18 cellular contexts compared by ENCODE assay signal in the genomic region with DNA sequence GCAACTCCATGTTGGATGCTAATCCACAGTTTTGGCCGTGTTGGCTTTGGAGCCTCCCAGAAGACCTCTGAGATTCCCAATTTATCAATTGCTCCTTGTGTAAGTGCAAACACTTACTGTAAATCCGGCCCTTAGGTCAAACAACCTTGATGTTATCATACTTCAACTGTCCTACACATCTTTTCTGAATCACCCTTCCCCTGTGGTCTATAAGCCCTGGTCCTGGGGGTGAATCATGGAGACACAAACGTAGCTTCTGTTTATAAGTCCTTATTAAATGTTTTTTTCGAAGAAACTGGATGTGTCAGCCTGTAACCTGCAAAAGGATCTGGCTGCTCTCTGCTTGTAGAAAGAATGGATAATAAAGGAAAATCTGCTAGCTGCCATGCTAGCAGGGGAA. TPM values are rescaled to one million over a fixed set of nuclear protein-coding genes. Genes with fewer than 3 reads are reported as not detected.
DNase-seq lines count a peak whose midpoint lies in the region; ATAC-seq and TF ChIP-seq lines count a peak whose summit lies in the region.
"Had no signal": no experiment of that assay in that cellular context is flagged by ENCODE, and none has a peak within 500 bp of the region (broad histone marks: within the 10 kb centered on the region; RNA-seq: fewer than 3 reads in every experiment).

No MANE protein-coding gene starts in this region.

- peak overlapping the region; percentile 84 for H3K27ac Mint-ChIP-seq in T-helper 2 cell treated with Interferon-gamma antibody and Interleukin-4, amounts not matched to agents 5 μg/mL and 100 μg/mL, for 36 hours
- H3K27ac Mint-ChIP-seq in central memory CD8-positive, alpha-beta T cell (ENCODE audit: low read depth), result peak overlapping the region; percentile 98
- H3K27ac Mint-ChIP-seq: H9 had no signal

- TF ChIP-seq CTCF in hepatocyte (IDR thresholded peaks at IDR 0.05; ENCODE audit: poor library complexity), result no peak

- H3K4me3 Mint-ChIP-seq in T-helper 2 cell treated with Interferon-gamma antibody and Interleukin-4, amounts not matched to agents 5 μg/mL and 100 μg/mL, for 36 hours, result peak overlapping the region; percentile 87
- H3K4me3 Mint-ChIP-seq in central memory CD8-positive, alpha-beta T cell, result peak overlapping the region; percentile 98

- no peak overlapping the region for H3K27ac ChIP-seq in hepatocyte
- H3K27ac ChIP-seq: colonic mucosa, suprapubic skin had no signal

- no peaks in the 10 kb centered on the region for H4K20me1 ChIP-seq in hepatocyte (ENCODE audit: insufficient read depth, poor library complexity, severe bottlenecking)

- no peak overlapping the region for H3K4me2 ChIP-seq in hepatocyte

- no peaks in the 10 kb centered on the region for H3K9me3 ChIP-seq in hepatocyte (ENCODE audit: low read depth)
- H3K9me3 ChIP-seq: colonic mucosa, suprapubic skin had no signal

- H2AFZ ChIP-seq in hepatocyte, result no peak overlapping the region

- peaks cover 35% of the 10 kb centered on the region for H3K27me3 ChIP-seq in hepatocyte
- H3K27me3 ChIP-seq: colonic mucosa had no signal

- H3K36me3 Mint-ChIP-seq in T-helper 2 cell treated with Interferon-gamma antibody and Interleukin-4, amounts not matched to agents 5 μg/mL and 100 μg/mL, for 36 hours (ENCODE audit: low read depth), result peaks cover 67% of the 10 kb centered on the region
- H3K36me3 Mint-ChIP-seq in central memory CD8-positive, alpha-beta T cell (ENCODE audit: insufficient read depth), result peaks cover 49% of the 10 kb centered on the region

- no peaks in the 10 kb centered on the region for H3K9me3 Mint-ChIP-seq in T-helper 2 cell treated with Interferon-gamma antibody and Interleukin-4, amounts not matched to agents 5 μg/mL and 100 μg/mL, for 36 hours
- no peaks in the 10 kb centered on the region for H3K9me3 Mint-ChIP-seq in central memory CD8-positive, alpha-beta T cell

- peaks cover 50% of the 10 kb centered on the region for H3K4me1 Mint-ChIP-seq in T-helper 2 cell treated with Interferon-gamma antibody and Interleukin-4, amounts not matched to agents 5 μg/mL and 100 μg/mL, for 36 hours (ENCODE audit: low read depth)
- H3K4me1 Mint-ChIP-seq in central memory CD8-positive, alpha-beta T cell, result peaks cover 80% of the 10 kb centered on the region

- no peak for DNase-seq in T-helper 2 cell treated with Interferon-gamma antibody and Interleukin-4, amounts not matched to agents 5 μg/mL and 100 μg/mL, for 36 hours (ENCODE audit: low spot score)
- DNase-seq in T-helper 2 cell, result no peak
- peak; percentile 34 for DNase-seq in RPMI7951 (ENCODE audit: low read depth)
- no peak for DNase-seq in central memory CD8-positive, alpha-beta T cell (ENCODE audit: low spot score in 2 of 2)
- peak; percentile 3 for DNase-seq in non-pigmented ciliary epithelial cell (ENCODE audit: low read depth)
- no peak for DNase-seq in hepatocyte (ENCODE audit: low spot score)
- DNase-seq in globus pallidus (ENCODE audit: low spot score), result no peak
- DNase-seq: 8988T; anterior cingulate cortex; colonic mucosa; kidney; NCI-H1092 treated with DMSO at 0.1 percent for 48 hours; posterior cingulate gyrus; stimulated activated CD4-positive, alpha-beta T cell treated with anti-CD3 and anti-CD28 coated beads, Interleukin-12 subunit alpha, Interleukin-12 subunit beta, amount 100 ng/mL, for 4 hours had no signal

- H3K4me3 ChIP-seq in hepatocyte, result no peak overlapping the region
- H3K4me3 ChIP-seq: colonic mucosa, suprapubic skin had no signal

- H3K36me3 ChIP-seq in hepatocyte (replicated peaks; ENCODE audit: insufficient read depth, low read depth), result no peaks in the 10 kb centered on the region
- H3K36me3 ChIP-seq: colonic mucosa, suprapubic skin had no signal

- H3K4me1 ChIP-seq in hepatocyte (ENCODE audit: insufficient read depth), result no peaks in the 10 kb centered on the region

- 63% methylated on average over 4 of the region's 4 CpGs for WGBS in hepatocyte (ENCODE audit: low lambda C conversion rate, missing lambda C conversion rate)

- no peaks in the 10 kb centered on the region for H3K27me3 Mint-ChIP-seq in T-helper 2 cell treated with Interferon-gamma antibody and Interleukin-4, amounts not matched to agents 5 μg/mL and 100 μg/mL, for 36 hours (ENCODE audit: low read depth)
- no peaks in the 10 kb centered on the region for H3K27me3 Mint-ChIP-seq in central memory CD8-positive, alpha-beta T cell

- no peak for ATAC-seq in central memory CD8-positive, alpha-beta T cell (replicated peaks; ENCODE audit: extremely low read depth, poor library complexity, severe bottlenecking)
- ATAC-seq in GM21367 (IDR thresholded peaks at IDR 0.05; ENCODE audit: unreplicated experiment), result no peak
- ATAC-seq: HepG2 had no signal

- no peaks in the 10 kb centered on the region for H3K79me2 ChIP-seq in hepatocyte

- H3K9me2 ChIP-seq in hepatocyte (replicated peaks; ENCODE audit: insufficient read depth), result no peaks in the 10 kb centered on the region

RNA-seq across cellular contexts. Expression of a gene that starts 1.7 kb away (rescaled TPM):
- total RNA-seq in RPMI7951 (2014; rRNA removed; shearing (Covaris generic)), result 0.12 TPM in 1 of 2 replicates, not detected in the other
- total RNA-seq in hepatocyte, result 0.28 and 2.3 TPM in 2 replicates
- polyA plus RNA-seq in hepatocyte, result 0.90 and 1.5 TPM in 2 replicates
- total RNA-seq: H9, HepG2 had no signal
- polyA plus RNA-seq: HepG2 had no signal

RNA-seq across cellular contexts. Expression of a gene that starts 55.3 kb away (rescaled TPM):
- not detected in 2 replicates for total RNA-seq in RPMI7951 (2014; rRNA removed; shearing (Covaris generic))
- 1.0 and 1.3 TPM in 2 replicates for total RNA-seq in hepatocyte
- polyA plus RNA-seq in hepatocyte, result 1.1 and 1.9 TPM in 2 replicates
- total RNA-seq: HepG2 had no signal
- polyA plus RNA-seq: HepG2 had no signal

Comparison
In these comparisons a context has a peak if more than half of its experiments do, and no peak if none do; other contexts are left out.
1. DNase-seq: peak in RPMI7951 (single experiment) and non-pigmented ciliary epithelial cell (single experiment); none in T-helper 2 cell treated with Interferon-gamma antibody and Interleukin-4, amounts not matched to agents 5 μg/mL and 100 μg/mL, for 36 hours (single experiment), T-helper 2 cell (0 of 5), central memory CD8-positive, alpha-beta T cell (0 of 2), hepatocyte (single experiment) and globus pallidus (single experiment).